Comparison of ENCODE assay signal across 9 cellular contexts in genomic region chr10:52566471-52567246, GRCh38.
DNase-seq lines count a peak whose midpoint lies in the region; TF ChIP-seq lines count a peak whose summit lies in the region.
"Had no signal": no experiment of that assay in that cellular context is flagged by ENCODE, and none has a peak within 500 bp of the region (broad histone marks: within the 10 kb centered on the region; RNA-seq: fewer than 3 reads in every experiment).

No MANE protein-coding gene starts in this region.

- H3K4me2 ChIP-seq in Loucy (ENCODE audit: low read depth, low read length, poor library complexity, severe bottlenecking) (peak overlapping the region; percentile 4), neuronal stem cell (ENCODE audit: insufficient read depth, low read length, poor library complexity, severe bottlenecking) (no peak overlapping the region)

- H3K36me3 ChIP-seq in Loucy (ENCODE audit: insufficient read depth, low read length) (no peaks in the 10 kb centered on the region), neuronal stem cell (replicated peaks in 1 of 2; ENCODE audit: control insufficient read depth in 2 of 2, insufficient read depth in 2 of 2, low read length in 2 of 2) (no peaks in the 10 kb centered on the region)

- H3K9me3 ChIP-seq in Loucy (ENCODE audit: insufficient read depth, low read depth, low read length) = no peaks in the 10 kb centered on the region
- H3K9me3 ChIP-seq in neuronal stem cell (replicated peaks in 1 of 2; ENCODE audit: control insufficient read depth in 2 of 2, insufficient read depth in 1 of 2, low read depth in 1 of 2, low read length in 2 of 2) = no peaks in the 10 kb centered on the region

- no peak overlapping the region for H2BK5ac ChIP-seq in neuronal stem cell (ENCODE audit: low read length)

- no peaks in the 10 kb centered on the region for H3K9me2 ChIP-seq in Loucy (replicated peaks; ENCODE audit: low read depth, low read length)

- no peak overlapping the region for H2AK5ac ChIP-seq in neuronal stem cell (ENCODE audit: low read depth, low read length)

- no peak overlapping the region for H2BK15ac ChIP-seq in neuronal stem cell (ENCODE audit: low read length)

- no peak overlapping the region for H3K18ac ChIP-seq in neuronal stem cell (ENCODE audit: low read length)

- no peaks in the 10 kb centered on the region for H4K20me1 ChIP-seq in Loucy (ENCODE audit: insufficient read depth, low read length, poor library complexity, severe bottlenecking)

- H3K27me3 ChIP-seq in Loucy (ENCODE audit: insufficient read depth, low read length, poor library complexity, severe bottlenecking) (no peaks in the 10 kb centered on the region), neuronal stem cell (ENCODE audit: control insufficient read depth in 3 of 3, insufficient read depth in 3 of 3, low read depth in 1 of 3, low read length in 3 of 3) (no peaks in the 10 kb centered on the region)

- H3K27ac ChIP-seq in neuronal stem cell (replicated peaks; ENCODE audit: low read length) = no peak overlapping the region

- H3K4me3 ChIP-seq in Loucy (ENCODE audit: low read length, poor library complexity, severe bottlenecking) (no peak overlapping the region), neuronal stem cell (ENCODE audit: low read length in 2 of 2) (no peak overlapping the region)

- H3K4me1 Mint-ChIP-seq in chondrocyte (ENCODE audit: low read depth) = peaks cover 14% of the 10 kb centered on the region
- H3K4me1 Mint-ChIP-seq: naive thymus-derived CD4-positive, alpha-beta T cell had no signal

- H2BK12ac ChIP-seq in neuronal stem cell (ENCODE audit: low read length) = no peak overlapping the region

- DNase-seq in GM10266 (ENCODE audit: extremely low spot score) = no peak
- DNase-seq in chondrocyte (ENCODE audit: low spot score) = no peak
- peak; percentile 2 for DNase-seq in neuronal stem cell (ENCODE audit: low spot score)
- DNase-seq in activated naive CD4-positive, alpha-beta T cell treated with Interleukin-2 at 50 U/mL for 16 hours = no peak
- no peak for DNase-seq in activated CD4-positive, alpha-beta T cell treated with anti-CD3 and anti-CD28 coated beads, Interleukin-2, amount 50 U/mL, for 1 hour
- no peak for DNase-seq in stimulated activated CD4-positive, alpha-beta T cell treated with anti-CD3 and anti-CD28 coated beads, Interleukin-4, amount 100 ng/mL, for 24 hours
- DNase-seq in midbrain (lab: John Stamatoyannopoulos, UW) = no peak
- DNase-seq: naive thymus-derived CD4-positive, alpha-beta T cell had no signal

- no peaks in the 10 kb centered on the region for H3K36me3 Mint-ChIP-seq in chondrocyte (ENCODE audit: low read depth)
- H3K36me3 Mint-ChIP-seq: naive thymus-derived CD4-positive, alpha-beta T cell had no signal

- no peak overlapping the region for H4K8ac ChIP-seq in neuronal stem cell (ENCODE audit: low read depth, low read length)

- WGBS in neuronal stem cell (ENCODE audit: extremely low coverage in 2 of 2, insufficient read length in 2 of 2, insufficient replicate concordance in 1 of 2), 2 donors = no CpG with 5 or more reads among the region's 4 CpGs

- H3K4me3 Mint-ChIP-seq in chondrocyte (ENCODE audit: unreplicated experiment) = no peak overlapping the region
- H3K4me3 Mint-ChIP-seq: naive thymus-derived CD4-positive, alpha-beta T cell had no signal

- no peak overlapping the region for H3K27ac Mint-ChIP-seq in chondrocyte (ENCODE audit: unreplicated experiment)
- H3K27ac Mint-ChIP-seq: naive thymus-derived CD4-positive, alpha-beta T cell had no signal

- no peaks in the 10 kb centered on the region for H3K9me3 Mint-ChIP-seq in chondrocyte (ENCODE audit: low read depth)

- TF ChIP-seq CTCF in GM10266 (IDR thresholded peaks at IDR 0.05; ENCODE audit: control insufficient read depth, insufficient read depth, low read depth, missing control alignments) = peak; percentile 18
- peak; percentile 70 for TF ChIP-seq CTCF in Loucy (conservative IDR thresholded peaks at IDR 0.05; ENCODE audit: low read length)
- peak; percentile 93 for TF ChIP-seq CTCF in chondrocyte (IDR thresholded peaks at IDR 0.05)

- no peak overlapping the region for H4K91ac ChIP-seq in neuronal stem cell (ENCODE audit: low read depth, low read length, poor library complexity)

- H2BK120ac ChIP-seq in neuronal stem cell (ENCODE audit: low read depth, low read length) = no peak overlapping the region

- H3K27me3 Mint-ChIP-seq in chondrocyte (ENCODE audit: low read depth) = no peaks in the 10 kb centered on the region
- H3K27me3 Mint-ChIP-seq: naive thymus-derived CD4-positive, alpha-beta T cell had no signal

- no peaks in the 10 kb centered on the region for H3K4me1 ChIP-seq in Loucy (ENCODE audit: insufficient read depth, low read length, poor library complexity, severe bottlenecking)
- no peaks in the 10 kb centered on the region for H3K4me1 ChIP-seq in neuronal stem cell (ENCODE audit: control insufficient read depth in 2 of 2, insufficient read depth in 1 of 2, low read depth in 1 of 2, low read length in 2 of 2)

- H3K14ac ChIP-seq in neuronal stem cell (ENCODE audit: low read length) = no peak overlapping the region

- no peaks in the 10 kb centered on the region for H3K79me2 ChIP-seq in Loucy (ENCODE audit: insufficient read depth, low read length)

- H3K23ac ChIP-seq in neuronal stem cell (ENCODE audit: low read depth, low read length, poor library complexity) = no peak overlapping the region

- no peaks in the 10 kb centered on the region for H3K79me1 ChIP-seq in neuronal stem cell (ENCODE audit: low read depth, low read length)

- H2AFZ ChIP-seq in Loucy (ENCODE audit: low read length) (peak overlapping the region; percentile 89; the same call in 1 of the 2 replicates), neuronal stem cell (ENCODE audit: low read length) (no peak overlapping the region)

- no peaks in the 10 kb centered on the region for H3F3A ChIP-seq in Loucy (ENCODE audit: low read depth)

- H3K9ac ChIP-seq in Loucy (ENCODE audit: low read depth, low read length, poor library complexity, severe bottlenecking) = no peak overlapping the region
- no peak overlapping the region for H3K9ac ChIP-seq in neuronal stem cell (ENCODE audit: low read depth, low read length, poor library complexity)

- H3K4ac ChIP-seq in neuronal stem cell (ENCODE audit: low read length) = no peak overlapping the region

Comparison
In these comparisons a context has a peak if more than half of its experiments do, and no peak if none do; other contexts are left out.
1. CTCF ChIP-seq: peak in every context shown above with its lines; median percentile 93 in chondrocyte; 70 in Loucy; 18 in GM10266.